Comparison of ENCODE assay signal across 17 cellular contexts in the genomic region with DNA sequence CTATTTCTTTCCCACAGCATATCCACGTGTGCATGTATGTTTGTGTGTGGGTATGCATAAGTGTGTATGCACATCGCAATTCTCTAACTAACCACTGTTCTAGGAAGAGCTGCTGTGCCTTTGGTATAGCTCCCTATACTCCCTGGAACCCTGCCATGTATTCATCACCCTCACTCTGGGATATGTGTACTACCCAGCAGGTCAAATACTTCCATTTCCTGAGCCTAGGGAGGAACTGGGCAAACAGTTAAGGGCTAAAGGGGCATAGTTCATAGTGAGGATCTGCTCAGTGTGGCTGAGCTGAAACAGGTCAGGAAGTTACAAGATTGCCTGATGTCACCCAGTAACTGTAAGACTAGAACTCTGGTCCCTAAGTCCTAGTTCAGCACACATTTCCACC.
DNase-seq lines count a peak whose midpoint lies in the region; ATAC-seq and TF ChIP-seq lines count a peak whose summit lies in the region.
"Had no signal": no experiment of that assay in that cellular context is flagged by ENCODE, and none has a peak within 500 bp of the region (broad histone marks: within the 10 kb centered on the region; RNA-seq: fewer than 3 reads in every experiment).

No MANE protein-coding gene starts in this region.

- no peak overlapping the region for H3K9ac ChIP-seq in colonic mucosa (ENCODE audit: low read depth in 2 of 2, low read length in 2 of 2)
- H3K9ac ChIP-seq in Karpas-422 (ENCODE audit: low read length), result no peak overlapping the region

- no peak overlapping the region for H2AFZ ChIP-seq in Karpas-422 (ENCODE audit: low read length)

- H4K20me1 ChIP-seq in Karpas-422 (ENCODE audit: insufficient read depth, low read depth, low read length), result no peaks in the 10 kb centered on the region

- H3K4me3 ChIP-seq in colonic mucosa (no peak overlapping the region), thymus (ENCODE audit: low read length) (no peak overlapping the region), Karpas-422 (ENCODE audit: low read length) (no peak overlapping the region)
- H3K4me3 ChIP-seq: smooth muscle cell had no signal

- POLR2A ChIA-PET in activated CD4-positive, alpha-beta memory T cell treated with anti-CD3 and anti-CD28 coated beads, Interleukin-2, amount 10 ng/mL, durations not matched to agents 7 days and 5 days (lab: Charles Lee), result interaction anchor here (1.0 to 3.3 kb wide), 7 partner anchors 27 to 768 kb away, joined by 3 to 38 read pairs (median 3); a partner anchor contains a TSS
- POLR2A ChIA-PET in activated CD4-positive, alpha-beta memory T cell treated with anti-CD3 and anti-CD28 coated beads for 36 hours (lab: Charles Lee), result interaction anchor here (0.8 kb wide), 1 partner anchor 44 kb away, joined by 5 read pairs; no protein-coding TSS in a partner anchor

- intact Hi-C loops in activated CD4-positive, alpha-beta memory T cell treated with anti-CD3 and anti-CD28 coated beads for 36 hours (cut with micrococcal nuclease), result loop anchor here (5.0 to 10.0 kb wide), 3 partner anchors 429 to 888 kb away; a partner anchor contains a TSS
- intact Hi-C loops in colonic mucosa (cut with DNase I), result no loop called here

- no peaks in the 10 kb centered on the region for H3K36me3 ChIP-seq in colonic mucosa
- H3K36me3 ChIP-seq in thymus (ENCODE audit: control insufficient read depth, insufficient read depth), result no peaks in the 10 kb centered on the region
- H3K36me3 ChIP-seq in Karpas-422 (ENCODE audit: insufficient read depth, low read length), result no peaks in the 10 kb centered on the region
- H3K36me3 ChIP-seq: WERI-Rb-1 had no signal

- DNase-seq in activated CD4-positive, alpha-beta memory T cell treated with anti-CD3 and anti-CD28 coated beads, Interleukin-2, amount 10 ng/mL, durations not matched to agents 7 days and 5 days, result no peak
- no peak for DNase-seq in activated CD4-positive, alpha-beta memory T cell treated with anti-CD3 and anti-CD28 coated beads for 36 hours
- peak; percentile 38 for DNase-seq in MV-4-11 (lab: John Stamatoyannopoulos, UW)
- peak; percentile 37 for DNase-seq in colonic mucosa
- DNase-seq in Karpas-422, result no peak
- no peak for DNase-seq in cortex of kidney (lab: John Stamatoyannopoulos, UW)
- DNase-seq: activated CD8-positive, alpha-beta memory T cell treated with anti-CD3 and anti-CD28 coated beads, Interleukin-2, amount 50 U/mL, for 48 hours; central memory CD4-positive, alpha-beta T cell; DMS79 treated with DMSO at 0.1 percent for 48 hours; midbrain; MM.1S; stimulated activated naive CD8-positive, alpha-beta T cell treated with anti-CD3 and anti-CD28 coated beads, Interleukin-15, Interleukin-2, amounts not matched to agents 100 U/mL and 50 U/mL, for 24 hours; WERI-Rb-1 had no signal

- WGBS in thymus, result 97% methylated on average over 2 of the region's 2 CpGs

- H3K27me3 Mint-ChIP-seq in activated CD4-positive, alpha-beta memory T cell treated with anti-CD3 and anti-CD28 coated beads, Interleukin-2, amount 10 ng/mL, durations not matched to agents 7 days and 5 days, result peaks cover 65% of the 10 kb centered on the region
- peaks cover 3% of the 10 kb centered on the region for H3K27me3 Mint-ChIP-seq in activated CD4-positive, alpha-beta memory T cell treated with anti-CD3 and anti-CD28 coated beads for 36 hours

- no peak for TF ChIP-seq CTCF in colonic mucosa (IDR thresholded peaks at IDR 0.05)

- peaks cover 19% of the 10 kb centered on the region for H3K36me3 Mint-ChIP-seq in activated CD4-positive, alpha-beta memory T cell treated with anti-CD3 and anti-CD28 coated beads, Interleukin-2, amount 10 ng/mL, durations not matched to agents 7 days and 5 days (ENCODE audit: low read depth)
- peaks cover 22% of the 10 kb centered on the region for H3K36me3 Mint-ChIP-seq in activated CD4-positive, alpha-beta memory T cell treated with anti-CD3 and anti-CD28 coated beads for 36 hours

- no peaks in the 10 kb centered on the region for H3K79me2 ChIP-seq in Karpas-422 (ENCODE audit: low read length)

- no peak overlapping the region for H3K4me2 ChIP-seq in Karpas-422 (ENCODE audit: low read depth, low read length, poor library complexity, severe bottlenecking)
- H3K4me2 ChIP-seq: smooth muscle cell had no signal

- CTCF ChIA-PET in activated CD4-positive, alpha-beta memory T cell treated with anti-CD3 and anti-CD28 coated beads, Interleukin-2, amount 10 ng/mL, durations not matched to agents 7 days and 5 days (lab: Charles Lee), result no interaction called here
- CTCF ChIA-PET in activated CD4-positive, alpha-beta memory T cell treated with anti-CD3 and anti-CD28 coated beads for 36 hours (lab: Charles Lee), result no interaction called here

- peak overlapping the region; percentile 16 for H3K27ac Mint-ChIP-seq in activated CD4-positive, alpha-beta memory T cell treated with anti-CD3 and anti-CD28 coated beads, Interleukin-2, amount 10 ng/mL, durations not matched to agents 7 days and 5 days
- H3K27ac Mint-ChIP-seq in activated CD4-positive, alpha-beta memory T cell treated with anti-CD3 and anti-CD28 coated beads for 36 hours, result no peak overlapping the region

- no peaks in the 10 kb centered on the region for H3K4me1 ChIP-seq in colonic mucosa
- no peaks in the 10 kb centered on the region for H3K4me1 ChIP-seq in thymus (ENCODE audit: control insufficient read depth, insufficient read depth, low read length)
- H3K4me1 ChIP-seq in Karpas-422 (ENCODE audit: low read length), result no peaks in the 10 kb centered on the region

- no peaks in the 10 kb centered on the region for H3K9me3 ChIP-seq in colonic mucosa
- peaks cover 1% of the 10 kb centered on the region for H3K9me3 ChIP-seq in thymus (ENCODE audit: control insufficient read depth)
- no peaks in the 10 kb centered on the region for H3K9me3 ChIP-seq in Karpas-422 (ENCODE audit: low read length)

- no peaks in the 10 kb centered on the region for H3K9me2 ChIP-seq in Karpas-422 (replicated peaks; ENCODE audit: insufficient read depth, low read length)

- no peak for ATAC-seq in GM19397 (IDR thresholded peaks at IDR 0.05; ENCODE audit: unreplicated experiment)
- ATAC-seq: SK-N-SH treated with all-trans-retinoic acid at 6 μM for 48 hours; stimulated activated naive CD8-positive, alpha-beta T cell treated with anti-CD3 and anti-CD28 coated beads, Interleukin-15, Interleukin-2, amounts not matched to agents 100 U/mL and 50 U/mL, for 24 hours had no signal

- H3K27ac ChIP-seq in colonic mucosa (no peak overlapping the region), thymus (ENCODE audit: low read depth) (peak overlapping the region; percentile 36), Karpas-422 (ENCODE audit: low read length) (no peak overlapping the region)
- H3K27ac ChIP-seq: WERI-Rb-1 had no signal

- no peak overlapping the region for H3K4me3 Mint-ChIP-seq in activated CD4-positive, alpha-beta memory T cell treated with anti-CD3 and anti-CD28 coated beads, Interleukin-2, amount 10 ng/mL, durations not matched to agents 7 days and 5 days
- H3K4me3 Mint-ChIP-seq in activated CD4-positive, alpha-beta memory T cell treated with anti-CD3 and anti-CD28 coated beads for 36 hours, result no peak overlapping the region

- peaks cover 45% of the 10 kb centered on the region for H3K4me1 Mint-ChIP-seq in activated CD4-positive, alpha-beta memory T cell treated with anti-CD3 and anti-CD28 coated beads, Interleukin-2, amount 10 ng/mL, durations not matched to agents 7 days and 5 days
- H3K4me1 Mint-ChIP-seq in activated CD4-positive, alpha-beta memory T cell treated with anti-CD3 and anti-CD28 coated beads for 36 hours (ENCODE audit: low read depth), result peaks cover 52% of the 10 kb centered on the region

- H3K9me3 Mint-ChIP-seq in activated CD4-positive, alpha-beta memory T cell treated with anti-CD3 and anti-CD28 coated beads, Interleukin-2, amount 10 ng/mL, durations not matched to agents 7 days and 5 days, result peaks cover 24% of the 10 kb centered on the region
- peaks cover 17% of the 10 kb centered on the region for H3K9me3 Mint-ChIP-seq in activated CD4-positive, alpha-beta memory T cell treated with anti-CD3 and anti-CD28 coated beads for 36 hours

- H3K27me3 ChIP-seq in colonic mucosa (no peaks in the 10 kb centered on the region), thymus (ENCODE audit: control insufficient read depth, insufficient read depth) (no peaks in the 10 kb centered on the region), Karpas-422 (ENCODE audit: low read length) (peaks cover 7% of the 10 kb centered on the region; the same call in 1 of the 2 replicates)

Comparison
In these comparisons a context has a peak if more than half of its experiments do, and no peak if none do; other contexts are left out.
1. DNase-seq: peak in MV-4-11 (single experiment) and colonic mucosa (single experiment); none in activated CD4-positive, alpha-beta memory T cell treated with anti-CD3 and anti-CD28 coated beads, Interleukin-2, amount 10 ng/mL, durations not matched to agents 7 days and 5 days (single experiment), activated CD4-positive, alpha-beta memory T cell treated with anti-CD3 and anti-CD28 coated beads for 36 hours (single experiment), Karpas-422 (single experiment) and cortex of kidney (single experiment).